ENCODE assay signal across 28 cellular contexts in genomic region chr2:7242189-7242867, GRCh38.
A peak's percentile ranks its signal among the peaks of the same experiment; 100 is the strongest.
DNase-seq lines count a peak whose midpoint lies in the region; ATAC-seq and TF ChIP-seq lines count a peak whose summit lies in the region.
"Had no signal": no experiment of that assay in that cellular context is flagged by ENCODE, and none has a peak within 500 bp of the region (broad histone marks: within the 10 kb centered on the region; RNA-seq: fewer than 3 reads in every experiment).

No MANE protein-coding gene starts in this region.

- no peaks in the 10 kb centered on the region for H3K9me3 Mint-ChIP-seq in activated naive CD8-positive, alpha-beta T cell treated with anti-CD3 and anti-CD28 coated beads for 36 hours
- H3K9me3 Mint-ChIP-seq in activated naive CD8-positive, alpha-beta T cell treated with anti-CD3 and anti-CD28 coated beads, Interleukin-2, amount 50 U/mL, for 24 hours: no peaks in the 10 kb centered on the region
- H3K9me3 Mint-ChIP-seq in WTC11: no peaks in the 10 kb centered on the region
- H3K9me3 Mint-ChIP-seq in mesothelial cell of epicardium: no peaks in the 10 kb centered on the region
- H3K9me3 Mint-ChIP-seq: CD4-positive, alpha-beta T cell; IgD-negative memory B cell had no signal

- CTCF ChIA-PET in WTC11 (lab: Charles Lee): no interaction called here

- POLR2A ChIA-PET in WTC11 (lab: Charles Lee): no interaction called here

- H3K4me1 Mint-ChIP-seq in activated naive CD8-positive, alpha-beta T cell treated with anti-CD3 and anti-CD28 coated beads for 36 hours: peaks cover 10% of the 10 kb centered on the region
- peaks cover 3% of the 10 kb centered on the region for H3K4me1 Mint-ChIP-seq in activated naive CD8-positive, alpha-beta T cell treated with anti-CD3 and anti-CD28 coated beads, Interleukin-2, amount 50 U/mL, for 24 hours
- peaks cover 14% of the 10 kb centered on the region for H3K4me1 Mint-ChIP-seq in WTC11
- no peaks in the 10 kb centered on the region for H3K4me1 Mint-ChIP-seq in mesothelial cell of epicardium
- H3K4me1 Mint-ChIP-seq: IgD-negative memory B cell had no signal

- H3K4me3 Mint-ChIP-seq in activated naive CD8-positive, alpha-beta T cell treated with anti-CD3 and anti-CD28 coated beads for 36 hours: no peak overlapping the region
- no peak overlapping the region for H3K4me3 Mint-ChIP-seq in activated naive CD8-positive, alpha-beta T cell treated with anti-CD3 and anti-CD28 coated beads, Interleukin-2, amount 50 U/mL, for 24 hours
- H3K4me3 Mint-ChIP-seq in WTC11 (no peak overlapping the region), mesothelial cell of epicardium (no peak overlapping the region)
- H3K4me3 Mint-ChIP-seq: CD4-positive, alpha-beta T cell; IgD-negative memory B cell had no signal

- no peaks in the 10 kb centered on the region for H3K36me3 Mint-ChIP-seq in activated naive CD8-positive, alpha-beta T cell treated with anti-CD3 and anti-CD28 coated beads for 36 hours
- no peaks in the 10 kb centered on the region for H3K36me3 Mint-ChIP-seq in activated naive CD8-positive, alpha-beta T cell treated with anti-CD3 and anti-CD28 coated beads, Interleukin-2, amount 50 U/mL, for 24 hours (ENCODE audit: low read depth)
- H3K36me3 Mint-ChIP-seq in WTC11 (no peaks in the 10 kb centered on the region), mesothelial cell of epicardium (no peaks in the 10 kb centered on the region)

- peak overlapping the region; percentile 59 for H3K27ac Mint-ChIP-seq in activated naive CD8-positive, alpha-beta T cell treated with anti-CD3 and anti-CD28 coated beads for 36 hours
- H3K27ac Mint-ChIP-seq in activated naive CD8-positive, alpha-beta T cell treated with anti-CD3 and anti-CD28 coated beads, Interleukin-2, amount 50 U/mL, for 24 hours: no peak overlapping the region
- H3K27ac Mint-ChIP-seq in WTC11 (no peak overlapping the region), mesothelial cell of epicardium (no peak overlapping the region)
- H3K27ac Mint-ChIP-seq: CD4-positive, alpha-beta T cell had no signal

- no peak for ATAC-seq in activated naive CD8-positive, alpha-beta T cell treated with anti-CD3 and anti-CD28 coated beads, Interleukin-2, amount 50 U/mL, for 24 hours
- ATAC-seq in WTC11: peak; percentile 58; the same call in 1 of the 2 replicates
- ATAC-seq: left lung, right cardiac atrium had no signal

- DNase-seq in activated naive CD8-positive, alpha-beta T cell treated with anti-CD3 and anti-CD28 coated beads for 36 hours: no peak
- DNase-seq in activated naive CD8-positive, alpha-beta T cell treated with anti-CD3 and anti-CD28 coated beads, Interleukin-2, amount 50 U/mL, for 24 hours: no peak
- DNase-seq in NOMO-1 (lab: John Stamatoyannopoulos, UW; ENCODE audit: unreplicated experiment in 2 of 2) (peak; percentile 22 to 64), WTC11 (ENCODE audit: low spot score) (no peak), mesothelial cell of epicardium (ENCODE audit: low spot score in 2 of 2, unreplicated experiment in 2 of 2) (no peak), GM03348 (ENCODE audit: low spot score) (no peak), DMS153 (lab: John Stamatoyannopoulos, UW) (no peak)
- DNase-seq in activated CD4-positive, alpha-beta T cell treated with anti-CD3 and anti-CD28 coated beads, Interleukin-2, amount 50 U/mL, for 4 hours: no peak
- DNase-seq: activated CD4-positive, CD25-positive, alpha-beta regulatory T cell; activated CD8-positive, alpha-beta memory T cell treated with anti-CD3 and anti-CD28 coated beads, Interleukin-2, amount 50 U/mL, for 4 hours; activated naive CD4-positive, alpha-beta T cell; adrenal gland; CD4-positive, alpha-beta T cell; central memory CD4-positive, alpha-beta T cell; cortex of kidney; EL; head of caudate nucleus; islet precursor cell; left lung; NCI-H1417; NCI-H2029; NCI-H526; right cardiac atrium; RPMI8226; stimulated activated CD4-positive, alpha-beta T cell treated with anti-CD3 and anti-CD28 coated beads, Interleukin-1b, Interleukin-23, amount 100 ng/mL, for 48 hours; stimulated activated naive CD4-positive, alpha-beta T cell treated with Interleukin-2 at 50 U/mL for 16 hours; upper lobe of left lung had no signal

- H3K27me3 Mint-ChIP-seq in activated naive CD8-positive, alpha-beta T cell treated with anti-CD3 and anti-CD28 coated beads for 36 hours: no peaks in the 10 kb centered on the region
- no peaks in the 10 kb centered on the region for H3K27me3 Mint-ChIP-seq in activated naive CD8-positive, alpha-beta T cell treated with anti-CD3 and anti-CD28 coated beads, Interleukin-2, amount 50 U/mL, for 24 hours
- H3K27me3 Mint-ChIP-seq in WTC11 (ENCODE audit: low read depth): no peaks in the 10 kb centered on the region
- peaks cover 3% of the 10 kb centered on the region for H3K27me3 Mint-ChIP-seq in mesothelial cell of epicardium (ENCODE audit: low read depth)
- H3K27me3 Mint-ChIP-seq: CD4-positive, alpha-beta T cell had no signal

- TF ChIP-seq CTCF in WTC11 (IDR thresholded peaks at IDR 0.05): no peak
- no peak for TF ChIP-seq CTCF in mesothelial cell of epicardium (IDR thresholded peaks at IDR 0.05; ENCODE audit: unreplicated experiment)

TF ChIP-seq in WTC11, 78 proteins besides CTCF, POLR2A, EP300 and RAD21:
- no peak for TF ChIP-seq ATF6 (CRISPR knock-in tag; IDR thresholded peaks at IDR 0.05)
- TF ChIP-seq ZNF317 (CRISPR knock-in tag; IDR thresholded peaks at IDR 0.05; ENCODE audit: borderline replicate concordance, low read depth): no peak

Comparison
In these comparisons a context has a peak if more than half of its experiments do, and no peak if none do; other contexts are left out.
1. DNase-seq: peak in NOMO-1 (2 of 2); none in activated naive CD8-positive, alpha-beta T cell treated with anti-CD3 and anti-CD28 coated beads for 36 hours (single experiment), activated naive CD8-positive, alpha-beta T cell treated with anti-CD3 and anti-CD28 coated beads, Interleukin-2, amount 50 U/mL, for 24 hours (single experiment), WTC11 (single experiment), mesothelial cell of epicardium (0 of 2), GM03348 (single experiment), activated CD4-positive, alpha-beta T cell treated with anti-CD3 and anti-CD28 coated beads, Interleukin-2, amount 50 U/mL, for 4 hours (0 of 2) and DMS153 (single experiment).